Comparison of ENCODE assay signal across 15 cellular contexts in the genomic region with DNA sequence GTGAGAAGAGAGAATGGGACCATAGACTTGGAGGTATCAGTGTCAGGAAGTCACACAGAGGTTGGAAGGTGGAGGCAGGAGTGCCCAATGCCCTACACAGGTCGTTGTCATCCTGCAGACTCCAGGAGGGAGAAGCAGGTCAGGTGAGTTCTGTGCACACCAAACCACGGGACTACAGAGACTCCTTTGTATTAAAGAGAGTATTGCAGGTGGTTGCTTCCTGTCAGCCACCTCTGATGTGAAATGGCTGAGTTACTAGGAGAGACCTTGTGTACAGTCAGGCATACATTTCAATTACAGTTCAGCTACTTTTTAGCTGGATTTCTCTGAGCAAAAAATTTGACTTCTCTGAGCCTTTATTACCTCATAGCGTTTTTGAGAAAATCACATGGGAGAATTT. TPM values are rescaled to one million over a fixed set of nuclear protein-coding genes. Genes with fewer than 3 reads are reported as not detected.
A peak's percentile ranks its signal among the peaks of the same experiment; 100 is the strongest.
DNase-seq lines count a peak whose midpoint lies in the region; ATAC-seq and TF ChIP-seq lines count a peak whose summit lies in the region.
"Had no signal": no experiment of that assay in that cellular context is flagged by ENCODE, and none has a peak within 500 bp of the region (broad histone marks: within the 10 kb centered on the region; RNA-seq: fewer than 3 reads in every experiment).

No MANE protein-coding gene starts in this region.

- intact Hi-C loops in activated CD4-positive, alpha-beta T cell treated with anti-CD3 and anti-CD28 coated beads, Interleukin-2, amount 10 ng/mL, durations not matched to agents 24 days and 14 days (cut with micrococcal nuclease) = no loop called here
- intact Hi-C loops in naive thymus-derived CD4-positive, alpha-beta T cell (cut with micrococcal nuclease) = loop anchor here (1.0 to 5.0 kb wide), 8 partner anchors 70 to 398 kb away; a partner anchor contains a TSS

- POLR2A ChIA-PET in activated CD8-positive, alpha-beta T cell treated with anti-CD3 and anti-CD28 coated beads, Interleukin-2, amount 10 ng/mL, durations not matched to agents 7 days and 5 days (lab: Charles Lee) = no interaction called here
- POLR2A ChIA-PET in naive thymus-derived CD4-positive, alpha-beta T cell (lab: Charles Lee) = interaction anchor here (0.6 kb wide), 1 partner anchor 278 kb away, joined by 5 read pairs; no protein-coding TSS in a partner anchor
- POLR2A ChIA-PET in HEK293T (lab: Yijun Ruan, JAX) = no interaction called here

- H3K9me3 ChIP-seq in naive thymus-derived CD4-positive, alpha-beta T cell (ENCODE audit: control insufficient read depth in 2 of 3, low read length in 3 of 3) = no peaks in the 10 kb centered on the region
- H3K9me3 ChIP-seq: breast epithelium had no signal

- peaks cover 2% of the 10 kb centered on the region for H3K36me3 Mint-ChIP-seq in activated CD4-positive, alpha-beta T cell treated with anti-CD3 and anti-CD28 coated beads, Interleukin-2, amount 10 ng/mL, durations not matched to agents 24 days and 14 days (ENCODE audit: low read depth)
- peaks cover 6% of the 10 kb centered on the region for H3K36me3 Mint-ChIP-seq in activated CD8-positive, alpha-beta T cell treated with anti-CD3 and anti-CD28 coated beads, Interleukin-2, amount 10 ng/mL, durations not matched to agents 7 days and 5 days (ENCODE audit: low read depth)
- peaks cover 0 to 9% (median 0%) of the 10 kb centered on the region in 5 donors for H3K36me3 Mint-ChIP-seq in naive thymus-derived CD4-positive, alpha-beta T cell

- peaks cover 36 to 37% of the 10 kb centered on the region in 2 donors for H3K4me1 ChIP-seq in naive thymus-derived CD4-positive, alpha-beta T cell (ENCODE audit: control insufficient read depth in 2 of 2, insufficient read depth in 2 of 2, low read length in 2 of 2)
- H3K4me1 ChIP-seq: breast epithelium, parathyroid adenoma had no signal

- peaks cover 25% of the 10 kb centered on the region for H3K27me3 Mint-ChIP-seq in activated CD4-positive, alpha-beta T cell treated with anti-CD3 and anti-CD28 coated beads, Interleukin-2, amount 10 ng/mL, durations not matched to agents 24 days and 14 days
- H3K27me3 Mint-ChIP-seq in activated CD8-positive, alpha-beta T cell treated with anti-CD3 and anti-CD28 coated beads, Interleukin-2, amount 10 ng/mL, durations not matched to agents 7 days and 5 days (ENCODE audit: low read depth) = peaks cover 5% of the 10 kb centered on the region
- H3K27me3 Mint-ChIP-seq in naive thymus-derived CD4-positive, alpha-beta T cell = peaks cover 0 to 30% (median 0%) of the 10 kb centered on the region in 5 donors

- CTCF ChIA-PET in activated CD8-positive, alpha-beta T cell treated with anti-CD3 and anti-CD28 coated beads, Interleukin-2, amount 10 ng/mL, durations not matched to agents 7 days and 5 days (lab: Charles Lee) = interaction anchor here (0.7 to 4.2 kb wide), 5 partner anchors 13 to 400 kb away, joined by 3 to 17 read pairs (median 4); no protein-coding TSS in a partner anchor
- CTCF ChIA-PET in naive thymus-derived CD4-positive, alpha-beta T cell (lab: Charles Lee) = interaction anchor here (0.6 to 1.7 kb wide), 6 partner anchors 29 to 400 kb away, joined by 3 to 6 read pairs (median 4); no protein-coding TSS in a partner anchor
- CTCF ChIA-PET in HEK293T (lab: Yijun Ruan, JAX) = no interaction called here

- no peaks in the 10 kb centered on the region for H3K27me3 ChIP-seq in naive thymus-derived CD4-positive, alpha-beta T cell (ENCODE audit: control insufficient read depth in 2 of 2, insufficient read depth in 2 of 2, low read length in 2 of 2)
- H3K27me3 ChIP-seq: breast epithelium had no signal

- H3K27ac Mint-ChIP-seq in activated CD4-positive, alpha-beta T cell treated with anti-CD3 and anti-CD28 coated beads, Interleukin-2, amount 10 ng/mL, durations not matched to agents 24 days and 14 days = no peak overlapping the region
- no peak overlapping the region for H3K27ac Mint-ChIP-seq in activated CD8-positive, alpha-beta T cell treated with anti-CD3 and anti-CD28 coated beads, Interleukin-2, amount 10 ng/mL, durations not matched to agents 7 days and 5 days
- H3K27ac Mint-ChIP-seq in naive thymus-derived CD4-positive, alpha-beta T cell = peak overlapping the region in 3 of 9 donors; percentile 9 to 64 (median 43)

- H3K4me1 Mint-ChIP-seq in activated CD4-positive, alpha-beta T cell treated with anti-CD3 and anti-CD28 coated beads, Interleukin-2, amount 10 ng/mL, durations not matched to agents 24 days and 14 days = peaks cover 27% of the 10 kb centered on the region
- peaks cover 38% of the 10 kb centered on the region for H3K4me1 Mint-ChIP-seq in activated CD8-positive, alpha-beta T cell treated with anti-CD3 and anti-CD28 coated beads, Interleukin-2, amount 10 ng/mL, durations not matched to agents 7 days and 5 days (ENCODE audit: low read depth)
- H3K4me1 Mint-ChIP-seq in naive thymus-derived CD4-positive, alpha-beta T cell = peaks cover 25 to 55% (median 43%) of the 10 kb centered on the region in 7 donors

- peaks cover 5% of the 10 kb centered on the region for H3K9me3 Mint-ChIP-seq in activated CD4-positive, alpha-beta T cell treated with anti-CD3 and anti-CD28 coated beads, Interleukin-2, amount 10 ng/mL, durations not matched to agents 24 days and 14 days
- peaks cover 4% of the 10 kb centered on the region for H3K9me3 Mint-ChIP-seq in activated CD8-positive, alpha-beta T cell treated with anti-CD3 and anti-CD28 coated beads, Interleukin-2, amount 10 ng/mL, durations not matched to agents 7 days and 5 days (ENCODE audit: insufficient read depth)
- H3K9me3 Mint-ChIP-seq in naive thymus-derived CD4-positive, alpha-beta T cell = peaks cover 0 to 4% (median 0%) of the 10 kb centered on the region in 11 donors

- ATAC-seq in activated CD8-positive, alpha-beta T cell treated with anti-CD3 and anti-CD28 coated beads, Interleukin-2, amount 10 ng/mL, durations not matched to agents 7 days and 5 days = peak; percentile 74
- ATAC-seq in naive thymus-derived CD4-positive, alpha-beta T cell = peak; percentile 73
- no peak for ATAC-seq in HG02981 (IDR thresholded peaks at IDR 0.05; ENCODE audit: unreplicated experiment)

- DNase-seq in activated CD4-positive, alpha-beta T cell treated with anti-CD3 and anti-CD28 coated beads, Interleukin-2, amount 10 ng/mL, durations not matched to agents 24 days and 14 days = peak; percentile 73
- no peak for DNase-seq in activated CD4-positive, alpha-beta T cell treated with anti-CD3 and anti-CD28 coated beads, Interleukin-2, amount 50 U/mL, for 1 hour
- DNase-seq in HuH-7 (ENCODE audit: low spot score) (peak; percentile 22), SKM-1 treated with dmso at 0.1 percent for 144 hours (lab: John Stamatoyannopoulos, UW; ENCODE audit: unreplicated experiment) (no peak), HEK293T (ENCODE audit: extremely low spot score) (no peak)
- DNase-seq in activated CD8-positive, alpha-beta T cell treated with anti-CD3 and anti-CD28 coated beads, Interleukin-2, amount 10 ng/mL, durations not matched to agents 7 days and 5 days = peak; percentile 46
- peak in 7 of 9 donors; percentile 16 to 64 (median 47) for DNase-seq in naive thymus-derived CD4-positive, alpha-beta T cell
- DNase-seq: activated T-cell treated with anti-CD3 and anti-CD28 coated beads, Interleukin-2, amount 50 U/mL, for 72 hours; Karpas-422; NCI-H2171; WERI-Rb-1 had no signal

- no peak overlapping the region for H3K4me3 ChIP-seq in naive thymus-derived CD4-positive, alpha-beta T cell (ENCODE audit: low read length)
- H3K4me3 ChIP-seq: breast epithelium had no signal

- no peak overlapping the region for H3K4me3 Mint-ChIP-seq in activated CD4-positive, alpha-beta T cell treated with anti-CD3 and anti-CD28 coated beads, Interleukin-2, amount 10 ng/mL, durations not matched to agents 24 days and 14 days
- H3K4me3 Mint-ChIP-seq in activated CD8-positive, alpha-beta T cell treated with anti-CD3 and anti-CD28 coated beads, Interleukin-2, amount 10 ng/mL, durations not matched to agents 7 days and 5 days = no peak overlapping the region
- peak overlapping the region in 8 of 10 donors; percentile 4 to 64 (median 28) for H3K4me3 Mint-ChIP-seq in naive thymus-derived CD4-positive, alpha-beta T cell
- H3K4me3 Mint-ChIP-seq: activated T-cell treated with anti-CD3 and anti-CD28 coated beads, Interleukin-2, amount 50 U/mL, for 72 hours had no signal

- H3K27ac ChIP-seq in naive thymus-derived CD4-positive, alpha-beta T cell (ENCODE audit: low read depth, low read length) = no peak overlapping the region
- H3K27ac ChIP-seq: parathyroid adenoma, WERI-Rb-1 had no signal

- no peaks in the 10 kb centered on the region for H3K36me3 ChIP-seq in naive thymus-derived CD4-positive, alpha-beta T cell (ENCODE audit: control insufficient read depth in 2 of 3, insufficient read depth in 3 of 3, low read length in 3 of 3)
- H3K36me3 ChIP-seq: breast epithelium, WERI-Rb-1 had no signal

TF ChIP-seq in HEK293T, 16 proteins besides CTCF, POLR2A, EP300 and RAD21 (continues in another document):
- TF ChIP-seq FOXM1 (IDR thresholded peaks at IDR 0.05; ENCODE audit: borderline replicate concordance) (no peak), TARDBP (IDR thresholded peaks at IDR 0.05) (no peak), ZNF384 (IDR thresholded peaks at IDR 0.05) (no peak), ARNT (IDR thresholded peaks at IDR 0.05) (no peak), FOXK2 (IDR thresholded peaks at IDR 0.05) (no peak), HDGF (IDR thresholded peaks at IDR 0.05; ENCODE audit: borderline replicate concordance) (no peak), NFRKB (IDR thresholded peaks at IDR 0.05) (no peak), SP1 (IDR thresholded peaks at IDR 0.05) (no peak), LEF1 (IDR thresholded peaks at IDR 0.05; ENCODE audit: borderline replicate concordance) (no peak), FOXA1 (IDR thresholded peaks at IDR 0.05) (no peak), L3MBTL2 (conservative IDR thresholded peaks at IDR 0.05) (no peak), BHLHE40 (IDR thresholded peaks at IDR 0.05; ENCODE audit: borderline replicate concordance) (no peak)
- TF ChIP-seq, protein P1, sequence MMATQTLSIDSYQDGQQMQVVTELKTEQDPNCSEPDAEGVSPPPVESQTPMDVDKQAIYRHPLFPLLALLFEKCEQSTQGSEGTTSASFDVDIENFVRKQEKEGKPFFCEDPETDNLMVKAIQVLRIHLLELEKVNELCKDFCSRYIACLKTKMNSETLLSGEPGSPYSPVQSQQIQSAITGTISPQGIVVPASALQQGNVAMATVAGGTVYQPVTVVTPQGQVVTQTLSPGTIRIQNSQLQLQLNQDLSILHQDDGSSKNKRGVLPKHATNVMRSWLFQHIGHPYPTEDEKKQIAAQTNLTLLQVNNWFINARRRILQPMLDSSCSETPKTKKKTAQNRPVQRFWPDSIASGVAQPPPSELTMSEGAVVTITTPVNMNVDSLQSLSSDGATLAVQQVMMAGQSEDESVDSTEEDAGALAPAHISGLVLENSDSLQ (IDR thresholded peaks at IDR 0.05) = no peak

RNA-seq across cellular contexts. Expression of a gene that starts 51.6 kb away (rescaled TPM):
- total RNA-seq in activated CD4-positive, alpha-beta T cell treated with anti-CD3 and anti-CD28 coated beads, Interleukin-2, amount 10 ng/mL, durations not matched to agents 24 days and 14 days = not detected in 2 replicates
- not detected for total RNA-seq in activated CD8-positive, alpha-beta T cell treated with anti-CD3 and anti-CD28 coated beads, Interleukin-2, amount 10 ng/mL, durations not matched to agents 7 days and 5 days
- total RNA-seq in naive thymus-derived CD4-positive, alpha-beta T cell = not detected
- not detected for polyA plus RNA-seq in naive thymus-derived CD4-positive, alpha-beta T cell
- total RNA-seq: activated T-cell treated with anti-CD3 and anti-CD28 coated beads, Interleukin-2, amount 50 U/mL, for 72 hours; breast epithelium; G401 had no signal

Comparison
In these comparisons a context has a peak if more than half of its experiments do, and no peak if none do; other contexts are left out.
1. DNase-seq: peak in activated CD4-positive, alpha-beta T cell treated with anti-CD3 and anti-CD28 coated beads, Interleukin-2, amount 10 ng/mL, durations not matched to agents 24 days and 14 days (single experiment), HuH-7 (single experiment), activated CD8-positive, alpha-beta T cell treated with anti-CD3 and anti-CD28 coated beads, Interleukin-2, amount 10 ng/mL, durations not matched to agents 7 days and 5 days (single experiment) and naive thymus-derived CD4-positive, alpha-beta T cell (7 of 9); none in activated CD4-positive, alpha-beta T cell treated with anti-CD3 and anti-CD28 coated beads, Interleukin-2, amount 50 U/mL, for 1 hour (single experiment), SKM-1 treated with dmso at 0.1 percent for 144 hours (single experiment) and HEK293T (single experiment).
2. H3K4me3 Mint-ChIP-seq: peak in naive thymus-derived CD4-positive, alpha-beta T cell (8 of 10); none in activated CD4-positive, alpha-beta T cell treated with anti-CD3 and anti-CD28 coated beads, Interleukin-2, amount 10 ng/mL, durations not matched to agents 24 days and 14 days (single experiment) and activated CD8-positive, alpha-beta T cell treated with anti-CD3 and anti-CD28 coated beads, Interleukin-2, amount 10 ng/mL, durations not matched to agents 7 days and 5 days (single experiment).